Comparison of ENCODE assay signal across 8 cellular contexts in genomic region chr4:113760094-113760851, GRCh38. TPM values are rescaled to one million over a fixed set of nuclear protein-coding genes. Genes with fewer than 3 reads are reported as not detected.
DNase-seq lines count a peak whose midpoint lies in the region; ATAC-seq and TF ChIP-seq lines count a peak whose summit lies in the region.

No MANE protein-coding gene starts in this region.

- H3K4me1 ChIP-seq in ectodermal cell (ENCODE audit: control insufficient read depth, insufficient read depth, low read length) (no peaks in the 10 kb centered on the region), lower lobe of right lung (peaks cover 40% of the 10 kb centered on the region)

- H3K9me3 ChIP-seq in ectodermal cell (ENCODE audit: control insufficient read depth, low read length) (no peaks in the 10 kb centered on the region), lower lobe of right lung (no peaks in the 10 kb centered on the region)

- H3K27me3 ChIP-seq in ectodermal cell (ENCODE audit: control insufficient read depth, insufficient read depth, low read length, poor library complexity, severe bottlenecking) (peaks cover 5% of the 10 kb centered on the region), lower lobe of right lung (ENCODE audit: low read depth) (no peaks in the 10 kb centered on the region)

- peak overlapping the region; percentile 96 for H3K4me3 Mint-ChIP-seq in stimulated activated memory B cell treated with anti-CD40 and anti-IgM and Interleukin-4, amounts not matched to agents 10 μg/mL and 1 μg/mL and 100 μg/mL, for 72 hours

- H3K4me1 Mint-ChIP-seq in stimulated activated memory B cell treated with anti-CD40 and anti-IgM and Interleukin-4, amounts not matched to agents 10 μg/mL and 1 μg/mL and 100 μg/mL, for 72 hours = peaks cover 20% of the 10 kb centered on the region

- 2 to 4% methylated on average over 19 to 22 of the region's 22 CpGs for WGBS in ectodermal cell, 2 experiments

- peaks cover 11% of the 10 kb centered on the region for H3K36me3 Mint-ChIP-seq in stimulated activated memory B cell treated with anti-CD40 and anti-IgM and Interleukin-4, amounts not matched to agents 10 μg/mL and 1 μg/mL and 100 μg/mL, for 72 hours

- H3K9me3 Mint-ChIP-seq in stimulated activated memory B cell treated with anti-CD40 and anti-IgM and Interleukin-4, amounts not matched to agents 10 μg/mL and 1 μg/mL and 100 μg/mL, for 72 hours = no peaks in the 10 kb centered on the region

- H3K36me3 ChIP-seq in ectodermal cell (ENCODE audit: control insufficient read depth, insufficient read depth, low read length) (no peaks in the 10 kb centered on the region), lower lobe of right lung (no peaks in the 10 kb centered on the region)

- ATAC-seq in lower lobe of right lung (peak; percentile 13 to 47), esophagus mucosa (no peak)
- ATAC-seq in stimulated activated memory B cell treated with anti-CD40 and anti-IgM and Interleukin-4, amounts not matched to agents 10 μg/mL and 1 μg/mL and 100 μg/mL, for 72 hours = no peak

- TF ChIP-seq CTCF in lower lobe of right lung (IDR thresholded peaks at IDR 0.05) = no peak

- peak; percentile 9 for DNase-seq in DMS 273 treated with DMSO at 0.1 percent for 48 hours (lab: John Stamatoyannopoulos, UW)
- peak; percentile 55 for DNase-seq in M059J (ENCODE audit: low read depth)
- peak; percentile 58 for DNase-seq in activated CD4-positive, alpha-beta T cell treated with anti-CD3 and anti-CD28 coated beads for 48 hours
- peak; percentile 56 for DNase-seq in lower lobe of right lung
- no peak for DNase-seq in NK-92 (lab: John Stamatoyannopoulos, UW; ENCODE audit: unreplicated experiment)

- H3K27me3 Mint-ChIP-seq in stimulated activated memory B cell treated with anti-CD40 and anti-IgM and Interleukin-4, amounts not matched to agents 10 μg/mL and 1 μg/mL and 100 μg/mL, for 72 hours = no peaks in the 10 kb centered on the region

- H3K27ac Mint-ChIP-seq in stimulated activated memory B cell treated with anti-CD40 and anti-IgM and Interleukin-4, amounts not matched to agents 10 μg/mL and 1 μg/mL and 100 μg/mL, for 72 hours = peak overlapping the region; percentile 91

- intact Hi-C loops in lower lobe of right lung (cut with DNase I) = loop anchor here (5.0 kb wide), 1 partner anchor 213 kb away; no protein-coding TSS in a partner anchor

- H3K27ac ChIP-seq in ectodermal cell (ENCODE audit: insufficient read depth, low read depth, low read length, poor library complexity, severe bottlenecking) (no peak overlapping the region), lower lobe of right lung (peak overlapping the region; percentile 96)

- peak overlapping the region; percentile 80 for H3K4me3 ChIP-seq in ectodermal cell (ENCODE audit: insufficient read depth, low read depth, low read length)
- H3K4me3 ChIP-seq in lower lobe of right lung = peak overlapping the region; percentile 81

RNA-seq across cellular contexts. Expression of gene CAMK2D, which starts 1.3 kb away (rescaled TPM):
- total RNA-seq in M059J (2014; rRNA removed; shearing (Covaris generic)) = 14.8 and 24.4 TPM in 2 replicates
- polyA plus RNA-seq in ectodermal cell (2013, experiment 1 of 4) = 26.8 TPM
- 22.6 TPM for polyA plus RNA-seq in ectodermal cell (2013, experiment 2 of 4)
- 19.3 TPM for polyA plus RNA-seq in ectodermal cell (2013, experiment 3 of 4)
- 23.3 TPM for polyA plus RNA-seq in ectodermal cell (2013, experiment 4 of 4)
- total RNA-seq in lower lobe of right lung (40.7 TPM), esophagus mucosa (48.9 TPM)

Comparison
In these comparisons a context has a peak if more than half of its experiments do, and no peak if none do; other contexts are left out.
1. ATAC-seq: peak in lower lobe of right lung (2 of 2); none in stimulated activated memory B cell treated with anti-CD40 and anti-IgM and Interleukin-4, amounts not matched to agents 10 μg/mL and 1 μg/mL and 100 μg/mL, for 72 hours (single experiment) and esophagus mucosa (single experiment).